ENCODE assay signal across 11 cellular contexts in genomic region chr1:57190898-57191297, GRCh38.
"Had no signal": no experiment of that assay in that cellular context is flagged by ENCODE, and none has a peak within 500 bp of the region (broad histone marks: within the 10 kb centered on the region; RNA-seq: fewer than 3 reads in every experiment).

No MANE protein-coding gene starts in this region.

- DNase-seq: GM23248, GOT3, H7, H9, HCEC 1CT, HFFc6 had no signal

- FAIRE-seq: H1, H54 had no signal

- H3K9me3 ChIP-seq: HAP-1 had no signal

- H3K36me3 ChIP-seq: HAP-1 had no signal

- H2AFZ ChIP-seq: GM23248, GM23338 had no signal

- H3K27ac ChIP-seq: GM23248 had no signal

- H3K9ac ChIP-seq: GM23248 had no signal

- ATAC-seq: GM23338, HCT116 had no signal

- H3K4me3 ChIP-seq: GM23248, GM23338, HAP-1 had no signal

- H3K4me2 ChIP-seq: GM23338 had no signal

- H3K4me1 ChIP-seq: HAP-1 had no signal
